8 cellular contexts compared by ENCODE assay signal in the genomic region with DNA sequence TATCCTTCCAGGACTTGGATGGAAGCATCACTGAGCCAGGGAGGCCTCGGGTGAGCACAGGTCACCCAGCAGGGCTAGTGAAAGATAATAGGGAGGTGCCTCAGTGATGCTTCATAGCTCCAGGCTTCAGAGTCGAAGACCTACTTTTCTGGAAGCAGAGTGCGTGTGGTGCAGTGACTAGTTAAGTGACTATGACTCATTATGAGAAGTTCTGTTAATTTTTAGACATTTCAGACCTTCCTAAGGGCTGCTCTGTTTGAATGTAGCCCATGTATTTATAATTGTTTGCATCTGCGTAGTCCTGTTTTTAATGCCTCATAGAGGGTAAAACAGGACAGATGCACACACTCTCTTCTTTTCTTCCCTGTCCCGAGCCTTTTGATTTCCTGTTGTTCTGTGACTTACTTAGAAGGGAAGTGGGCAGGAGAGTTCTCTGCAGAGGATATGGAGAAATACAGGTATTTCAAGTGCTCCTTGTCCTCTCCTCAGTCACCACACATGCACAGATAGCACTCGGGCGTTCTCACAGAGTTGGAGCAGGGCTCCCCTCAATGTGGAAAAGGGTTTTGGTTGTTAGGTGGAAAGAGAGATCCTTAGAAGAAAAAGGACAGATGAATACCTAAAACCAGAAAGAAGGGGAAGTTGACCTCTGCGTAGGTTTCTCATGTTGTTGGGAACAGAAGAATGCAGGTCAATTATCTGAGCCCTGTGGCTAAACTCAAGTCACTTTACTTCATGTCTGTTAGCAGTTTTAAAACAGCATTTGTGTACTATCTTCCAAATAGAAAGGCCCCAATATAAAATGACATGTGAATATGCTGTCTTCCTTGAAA. TPM values are rescaled to one million over a fixed set of nuclear protein-coding genes. Genes with fewer than 3 reads are reported as not detected.
DNase-seq lines count a peak whose midpoint lies in the region; ATAC-seq and TF ChIP-seq lines count a peak whose summit lies in the region.

No MANE protein-coding gene starts in this region.

- peak; percentile 90 for DNase-seq in HCEC 1CT
- DNase-seq in MG63, result peak; percentile 65
- peak; percentile 45 to 86 for DNase-seq in cardiac fibroblast (ENCODE audit: low read depth in 2 of 2)
- no peak for DNase-seq in D341Med (ENCODE audit: low spot score)
- DNase-seq in NCI-H524 treated with DMSO at 0.1 percent for 48 hours (lab: John Stamatoyannopoulos, UW), result no peak
- no peak for DNase-seq in T-helper 9 cell

- peaks cover 21% of the 10 kb centered on the region for H3K4me1 ChIP-seq in skeletal muscle satellite cell (ENCODE audit: control insufficient read depth, insufficient read depth, low read length)

- no peak overlapping the region for H3K4me3 ChIP-seq in MG63
- H3K4me3 ChIP-seq in cardiac fibroblast (replicated peaks in 1 of 2; ENCODE audit: low read depth in 2 of 2, low read length in 2 of 2), result no peak overlapping the region
- no peak overlapping the region for H3K4me3 ChIP-seq in skeletal muscle satellite cell (ENCODE audit: low read length)

- H3K36me3 ChIP-seq in MG63 (peaks cover 28% of the 10 kb centered on the region), skeletal muscle satellite cell (ENCODE audit: insufficient read depth, low read length) (peaks cover 17% of the 10 kb centered on the region)

- TF ChIP-seq CTCF in cardiac fibroblast (IDR thresholded peaks at IDR 0.05; ENCODE audit: low read depth, low read length), result no peak

- H3K9me3 ChIP-seq in MG63 (no peaks in the 10 kb centered on the region), skeletal muscle satellite cell (replicated peaks; ENCODE audit: low read length) (no peaks in the 10 kb centered on the region)

- H3K27me3 ChIP-seq in MG63 (no peaks in the 10 kb centered on the region), skeletal muscle satellite cell (ENCODE audit: control insufficient read depth, insufficient read depth, low read length) (no peaks in the 10 kb centered on the region)

- peak; percentile 99 for ATAC-seq in GM18508 (IDR thresholded peaks at IDR 0.05; ENCODE audit: insufficient read depth, unreplicated experiment)

- H3K4me2 ChIP-seq in skeletal muscle satellite cell (ENCODE audit: low read length), result peak overlapping the region; percentile 59

- H3K9ac ChIP-seq in skeletal muscle satellite cell (ENCODE audit: low read depth, low read length), result no peak overlapping the region

RNA-seq across cellular contexts. Expression of gene RALB, which starts 34.7 kb away (rescaled TPM):
- total RNA-seq in MG63 (2014; rRNA removed; shearing (Covaris generic); ENCODE audit: low replicate concordance), result 88.6 and 110 TPM in 2 replicates
- total RNA-seq in skeletal muscle satellite cell (2012; rRNA removed), result 61.4 and 71.0 TPM in 2 replicates

RNA-seq across cellular contexts. Expression of gene INHBB, which starts 58.5 kb away (rescaled TPM):
- total RNA-seq in MG63 (2014; rRNA removed; shearing (Covaris generic); ENCODE audit: low replicate concordance), result 1.8 and 3.9 TPM in 2 replicates
- total RNA-seq in skeletal muscle satellite cell (2012; rRNA removed), result not detected in 2 replicates

Comparison
In these comparisons a context has a peak if more than half of its experiments do, and no peak if none do; other contexts are left out.
1. DNase-seq: peak in HCEC 1CT (single experiment), MG63 (single experiment) and cardiac fibroblast (2 of 2); none in D341Med (single experiment), NCI-H524 treated with DMSO at 0.1 percent for 48 hours (single experiment) and T-helper 9 cell (single experiment).